8 cellular contexts compared by ENCODE assay signal in genomic region chr21:44517175-44517899, GRCh38. TPM values are rescaled to one million over a fixed set of nuclear protein-coding genes. Genes with fewer than 3 reads are reported as not detected.
DNase-seq lines count a peak whose midpoint lies in the region; ATAC-seq and TF ChIP-seq lines count a peak whose summit lies in the region.

No MANE protein-coding gene starts in this region.

- H3K27ac Mint-ChIP-seq in GM23338: no peak overlapping the region

- H3K4me3 Mint-ChIP-seq in GM23338: peak overlapping the region; percentile 6; the same call in 1 of the 3 replicates

- H3K79me2 ChIP-seq in GM23338 (replicated peaks; ENCODE audit: insufficient read depth): no peaks in the 10 kb centered on the region

- H3K27me3 Mint-ChIP-seq in GM23338 (ENCODE audit: insufficient read depth, low read depth, poor library complexity): peaks cover 10% of the 10 kb centered on the region

- no peaks in the 10 kb centered on the region; the same call in 2 of the 3 replicates for H3K4me1 Mint-ChIP-seq in GM23338

- peaks cover 3% of the 10 kb centered on the region; the same call in 1 of the 3 replicates for H3K9me3 Mint-ChIP-seq in GM23338

- peak; percentile 37 for ATAC-seq in GM23338
- ATAC-seq in GM19452 (IDR thresholded peaks at IDR 0.05; ENCODE audit: unreplicated experiment): no peak

- intact Hi-C loops in A673 (cut with micrococcal nuclease; ENCODE audit: unreplicated experiment): no loop called here

- peaks cover 4% of the 10 kb centered on the region; the same call in 1 of the 3 replicates for H3K36me3 Mint-ChIP-seq in GM23338 (ENCODE audit: low read depth)

- H3K27me3 ChIP-seq in A673 (replicated peaks; ENCODE audit: insufficient read depth, low read depth, low read length, poor library complexity) (no peaks in the 10 kb centered on the region), GM23338 (ENCODE audit: insufficient read depth) (no peaks in the 10 kb centered on the region)

- H3K9me3 ChIP-seq in A673 (ENCODE audit: low read depth, low read length, poor library complexity, severe bottlenecking): no peaks in the 10 kb centered on the region

- H3F3A ChIP-seq in GM23338 (replicated peaks; ENCODE audit: low read depth): no peaks in the 10 kb centered on the region

- H3K27ac ChIP-seq in A673 (ENCODE audit: low read depth, low read length, poor library complexity, severe bottlenecking) (no peak overlapping the region), GM23338 (ENCODE audit: low read depth) (no peak overlapping the region)

- no peaks in the 10 kb centered on the region for H4K20me1 ChIP-seq in GM23338 (replicated peaks; ENCODE audit: insufficient read depth)

- DNase-seq in A673 (ENCODE audit: low spot score) (peak; percentile 48), GM23338 (ENCODE audit: low spot score) (peak; percentile 55), RKO (ENCODE audit: low spot score) (peak; percentile 96), fibroblast of the conjunctiva (ENCODE audit: low read depth) (peak; percentile 8), SIG-M5 (lab: John Stamatoyannopoulos, UW) (no peak), cerebellum (ENCODE audit: low spot score) (no peak), epidermal melanocyte (ENCODE audit: insufficient read length, low spot score) (no peak)

- POLR2A ChIA-PET in A673 (lab: Charles Lee; ENCODE audit: low non-redundant PET): no interaction called here

- 0 out of 2 replicates have a peak, but pooled peaks cover 6% of the 10 kb centered on the region for H3K9me2 ChIP-seq in GM23338 (ENCODE audit: insufficient read depth)

- H3K4me2 ChIP-seq in GM23338: no peak overlapping the region

- H3K36me3 ChIP-seq in A673 (ENCODE audit: insufficient read depth, low read length, poor library complexity, severe bottlenecking) (no peaks in the 10 kb centered on the region), GM23338 (ENCODE audit: insufficient read depth) (no peaks in the 10 kb centered on the region)

- CTCF ChIA-PET in A673 (lab: Charles Lee): no interaction called here

- no TSS peak for BruUV-seq in A673 (replicated peaks; lab: Mats Ljungman, UMichigan)

- H3K4me3 ChIP-seq in A673 (ENCODE audit: low read depth, low read length, poor library complexity, severe bottlenecking) (no peak overlapping the region), GM23338 (no peak overlapping the region)

- H3K4me1 ChIP-seq in A673 (ENCODE audit: insufficient read depth, low read length, poor library complexity, severe bottlenecking): no peaks in the 10 kb centered on the region
- H3K4me1 ChIP-seq in GM23338 (ENCODE audit: insufficient read depth): no peaks in the 10 kb centered on the region

- TF ChIP-seq CTCF in A673 (conservative IDR thresholded peaks at IDR 0.05; ENCODE audit: low read depth, low read length) (no peak), GM23338 (conservative IDR thresholded peaks at IDR 0.05; ENCODE audit: low read depth in 2 of 2) (no peak)

- no peak overlapping the region for H2AFZ ChIP-seq in GM23338

TF ChIP-seq in GM23338, 12 proteins besides CTCF, POLR2A, EP300 and RAD21:
- TF ChIP-seq POLR2AphosphoS5 (IDR thresholded peaks at IDR 0.05; ENCODE audit: low read depth): peak; percentile 57
- no peak for TF ChIP-seq ZNF462 (CRISPR knock-in tag; IDR thresholded peaks at IDR 0.05)

RNA-seq across cellular contexts. Expression of gene KRTAP10-1, which starts 22.7 kb away (rescaled TPM):
- 0.28 and 0.47 TPM in 2 replicates for total RNA-seq in A673 (2021)
- total RNA-seq in GM23338 (2014; rRNA removed; shearing (Covaris generic)): not detected in 2 replicates
- not detected in 2 replicates for polyA plus RNA-seq in GM23338 (2016; fragmentation: Nextera tagmentation; extraction: Ambion mirVana)
- not detected for total RNA-seq in cerebellum

RNA-seq across cellular contexts. Expression of gene KRTAP10-2, which starts 34.0 kb away (rescaled TPM):
- total RNA-seq in A673 (2021) (0.26 and 0.69 TPM in 2 replicates), cerebellum (not detected)
- not detected in 2 replicates for total RNA-seq in GM23338 (2014; rRNA removed; shearing (Covaris generic))
- polyA plus RNA-seq in GM23338 (2016; fragmentation: Nextera tagmentation; extraction: Ambion mirVana): 0.24 TPM in 1 of 2 replicates, not detected in the other

RNA-seq across cellular contexts. Expression of gene KRTAP10-3, which starts 41.3 kb away (rescaled TPM):
- total RNA-seq in A673 (2021): 0.62 TPM in 1 of 2 replicates, not detected in the other
- total RNA-seq in GM23338 (2014; rRNA removed; shearing (Covaris generic)): not detected in 2 replicates
- polyA plus RNA-seq in GM23338 (2016; fragmentation: Nextera tagmentation; extraction: Ambion mirVana): not detected in 2 replicates
- not detected for total RNA-seq in cerebellum

RNA-seq across cellular contexts. Expression of gene KRTAP10-4, which starts 56.2 kb away (rescaled TPM):
- total RNA-seq in A673 (2021) (not detected in 2 replicates), cerebellum (not detected)
- total RNA-seq in GM23338 (2014; rRNA removed; shearing (Covaris generic)): not detected in 2 replicates
- polyA plus RNA-seq in GM23338 (2016; fragmentation: Nextera tagmentation; extraction: Ambion mirVana): not detected in 2 replicates

Comparison
In these comparisons a context has a peak if more than half of its experiments do, and no peak if none do; other contexts are left out.
1. DNase-seq: peak in A673 (single experiment), GM23338 (single experiment), RKO (single experiment) and fibroblast of the conjunctiva (single experiment); none in SIG-M5 (single experiment), cerebellum (single experiment) and epidermal melanocyte (single experiment).